8 cellular contexts compared by ENCODE assay signal in the genomic region with DNA sequence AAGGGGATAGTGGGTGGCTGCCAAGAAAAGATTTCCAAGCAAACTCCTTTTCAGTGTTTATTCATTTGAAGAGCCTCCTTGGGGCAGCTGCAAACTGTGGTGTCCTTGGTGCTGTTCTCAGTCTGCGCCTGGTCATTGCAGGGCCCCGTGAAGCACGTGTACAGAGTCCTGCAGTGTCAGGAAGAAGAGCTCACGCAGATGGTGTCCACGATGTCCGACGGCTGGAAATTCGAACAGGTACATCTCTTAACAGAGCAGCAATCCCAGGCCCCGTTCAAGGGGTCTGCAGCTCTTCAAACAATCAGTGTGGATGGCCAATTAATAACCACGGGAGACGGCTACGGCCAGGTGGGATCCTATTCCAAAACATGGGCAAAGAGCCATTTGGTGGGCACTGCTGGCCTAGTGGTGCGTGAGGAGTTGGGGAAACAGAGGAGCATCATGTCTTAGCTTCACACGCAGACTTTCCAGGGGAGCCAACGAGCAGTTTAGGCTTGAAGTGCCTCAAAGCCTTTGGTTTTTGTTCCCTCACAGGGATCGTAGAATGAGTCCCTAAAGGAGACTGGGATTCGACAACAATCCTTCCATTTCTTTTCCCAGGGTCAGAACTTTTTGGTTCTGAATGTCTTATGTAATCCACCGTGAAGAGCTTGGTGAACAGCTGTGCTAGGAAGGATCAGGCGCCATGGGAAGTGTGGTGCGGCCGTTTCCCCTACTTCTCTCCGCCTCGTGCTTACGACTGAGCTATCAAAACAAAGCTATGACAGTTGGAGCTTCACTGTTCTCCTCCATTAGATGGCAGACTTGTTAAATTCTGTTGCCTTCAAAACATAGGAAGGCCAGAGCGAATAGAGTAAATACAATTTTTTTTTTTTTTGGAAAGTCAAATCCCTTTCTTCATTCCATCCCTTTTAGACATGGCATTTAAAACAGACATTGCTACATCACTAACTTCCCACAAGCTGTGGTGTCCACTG. TPM values are rescaled to one million over a fixed set of nuclear protein-coding genes. Genes with fewer than 3 reads are reported as not detected.
DNase-seq lines count a peak whose midpoint lies in the region; ATAC-seq and TF ChIP-seq lines count a peak whose summit lies in the region.

No MANE protein-coding gene starts in this region.

- TF ChIP-seq CTCF in mammary epithelial cell (conservative IDR thresholded peaks at IDR 0.05 in 1 of 2, IDR thresholded peaks at IDR 0.05 in 1 of 2; ENCODE audit: extremely low read depth in 1 of 2, insufficient read depth in 1 of 2, low read depth in 1 of 2, low read length in 2 of 2) (peak; percentile 13 to 31), tibial nerve (IDR thresholded peaks at IDR 0.05) (peak in 4 of 5 experiments; percentile 25 to 62 (median 48))

- no peaks in the 10 kb centered on the region for H3K27me3 ChIP-seq in mammary epithelial cell (ENCODE audit: insufficient read depth, low read length)
- no peaks in the 10 kb centered on the region for H3K27me3 ChIP-seq in tibial nerve

- in situ Hi-C loops in mammary epithelial cell (cut with MboI; ENCODE audit: low sequenced_read_pairs in 2 of 2): loop anchor here in 1 of 2 donors (10.0 kb wide), 1 partner anchor 55 kb away; no protein-coding TSS in a partner anchor

- TF ChIP-seq EP300 in tibial nerve (IDR thresholded peaks at IDR 0.05): no peak

- peak; percentile 82 for ATAC-seq in left colon
- ATAC-seq in HG03469 (IDR thresholded peaks at IDR 0.05; ENCODE audit: unreplicated experiment): no peak
- no peak for ATAC-seq in GM18505 (IDR thresholded peaks at IDR 0.05; ENCODE audit: unreplicated experiment)

- H3K27ac ChIP-seq in mammary epithelial cell (ENCODE audit: insufficient read depth, low read depth, low read length): no peak overlapping the region
- H3K27ac ChIP-seq in tibial nerve: peak overlapping the region in 2 of 4 donors; percentile 52 to 66

- no peak for TF ChIP-seq POLR2A in tibial nerve (IDR thresholded peaks at IDR 0.05)
- TF ChIP-seq POLR2A in GM18505 (IDR thresholded peaks at IDR 0.05; ENCODE audit: borderline replicate concordance, extremely low read depth, insufficient read depth, insufficient read length): no peak

- BruUV-seq in mammary epithelial cell (replicated peaks; lab: Mats Ljungman, UMichigan): no TSS peak

- CTCF ChIA-PET in mammary epithelial cell (lab: Charles Lee; ENCODE audit: low non-redundant PET): interaction anchor here (0.5 to 1.0 kb wide), 7 partner anchors 14 to 217 kb away, joined by 3 to 10 read pairs (median 4); no protein-coding TSS in a partner anchor

- H3K79me2 ChIP-seq in mammary epithelial cell (ENCODE audit: insufficient read depth, low read length): no peaks in the 10 kb centered on the region

- WGBS in mammary epithelial cell (ENCODE audit: low coverage, missing lambda C conversion rate): 85% methylated on average over 24 of the region's 25 CpGs
- 59% methylated on average over 25 of the region's 25 CpGs for WGBS in tibial nerve, 2 donors

- peak; percentile 64 for DNase-seq in DMS79 treated with DMSO at 0.1 percent for 48 hours (lab: John Stamatoyannopoulos, UW)
- peak; percentile 26 for DNase-seq in NCI-H2171 (lab: John Stamatoyannopoulos, UW)
- DNase-seq in mammary epithelial cell: no peak
- DNase-seq in left colon: peak in 1 of 2 donors; percentile 22
- peak in 1 of 2 donors; percentile 48 for DNase-seq in tibial nerve (ENCODE audit: low spot score in 2 of 2)
- no peak for DNase-seq in H4 (ENCODE audit: low spot score)

- H3K4me3 ChIP-seq in mammary epithelial cell (replicated peaks in 1 of 3; ENCODE audit: insufficient read depth in 1 of 3, low read depth in 2 of 3, low read length in 3 of 3) (no peak overlapping the region), tibial nerve (no peak overlapping the region)

- H3K9ac ChIP-seq in mammary epithelial cell (ENCODE audit: insufficient read depth, low read length): no peak overlapping the region

- no peaks in the 10 kb centered on the region for H3K9me3 ChIP-seq in mammary epithelial cell (replicated peaks; ENCODE audit: insufficient read depth, low read length)
- H3K9me3 ChIP-seq in tibial nerve: no peaks in the 10 kb centered on the region

- H3K36me3 ChIP-seq in mammary epithelial cell (ENCODE audit: insufficient read depth, low read length): peaks cover 19% of the 10 kb centered on the region
- peaks cover 0 to 77% (median 16%) of the 10 kb centered on the region in 3 donors for H3K36me3 ChIP-seq in tibial nerve

- no peaks in the 10 kb centered on the region for H4K20me1 ChIP-seq in mammary epithelial cell (ENCODE audit: insufficient read depth, low read length)

- H2AFZ ChIP-seq in mammary epithelial cell (ENCODE audit: low read depth, low read length): no peak overlapping the region

- dilution Hi-C loops in mammary epithelial cell (cut with HindIII; ENCODE audit: low sequenced_read_pairs): no loop called here

- H3K4me1 ChIP-seq in mammary epithelial cell (ENCODE audit: insufficient read depth, low read length): no peaks in the 10 kb centered on the region
- H3K4me1 ChIP-seq in tibial nerve: peaks cover 0 to 16% (median 5%) of the 10 kb centered on the region in 4 donors

- no peak overlapping the region for H3K4me2 ChIP-seq in mammary epithelial cell (ENCODE audit: insufficient read depth, low read depth, low read length)

- intact Hi-C loops in mammary epithelial cell (cut with micrococcal nuclease) (no loop called here), left colon (cut with DNase I, micrococcal nuclease) (no loop called here)

RNA-seq across cellular contexts. Expression of gene KCTD2, which starts 12.6 kb away (rescaled TPM):
- total RNA-seq in mammary epithelial cell: 10 to 100 TPM; 13.7 to 20.5 TPM
- 16.8 TPM for polyA plus RNA-seq in mammary epithelial cell
- 26.4 TPM for polyA minus RNA-seq in mammary epithelial cell
- total RNA-seq in left colon: 10 to 100 TPM; 16.7 to 19.7 TPM
- total RNA-seq in tibial nerve: 10 to 100 TPM; 24.9 to 33.5 (median 32.6) TPM
- 14.3 and 16.5 TPM in 2 replicates for total RNA-seq in H4 (2014; rRNA removed; shearing (Covaris generic))

RNA-seq across cellular contexts. Expression of gene ATP5PD, which starts 12.9 kb away (rescaled TPM):
- total RNA-seq in mammary epithelial cell (100 to 1,000 TPM; 142 to 269 TPM), left colon (100 to 1,000 TPM; 310 to 381 TPM), tibial nerve (100 to 1,000 TPM; 171 to 241 (median 220) TPM)
- 382 TPM for polyA plus RNA-seq in mammary epithelial cell
- polyA minus RNA-seq in mammary epithelial cell: 123 TPM
- 595 and 655 TPM in 2 replicates for total RNA-seq in H4 (2014; rRNA removed; shearing (Covaris generic))

RNA-seq across cellular contexts. Expression of gene SLC16A5, which starts 28.1 kb away (rescaled TPM):
- total RNA-seq in mammary epithelial cell (1 to 10 TPM; 3.5 to 7.1 TPM), left colon (10 to 100 TPM; 26.6 to 39.6 TPM), tibial nerve (10 to 100 TPM in 1 of 4 donors, 1 to 10 TPM in 3; 4.6 to 27.9 (median 7.7) TPM)
- 1.6 TPM for polyA plus RNA-seq in mammary epithelial cell
- 1.1 TPM for polyA minus RNA-seq in mammary epithelial cell
- not detected in 2 replicates for total RNA-seq in H4 (2014; rRNA removed; shearing (Covaris generic))

RNA-seq across cellular contexts. Expression of gene MRPL58, which starts 47.2 kb away (rescaled TPM):
- 10 to 100 TPM; 22.2 to 43.2 TPM for total RNA-seq in mammary epithelial cell
- 53.1 TPM for polyA plus RNA-seq in mammary epithelial cell
- polyA minus RNA-seq in mammary epithelial cell: 15.8 TPM
- 10 to 100 TPM; 23.6 to 30.4 TPM for total RNA-seq in left colon
- 10 to 100 TPM; 32.1 to 51.9 (median 46.0) TPM for total RNA-seq in tibial nerve
- 89.4 and 107 TPM in 2 replicates for total RNA-seq in H4 (2014; rRNA removed; shearing (Covaris generic))

RNA-seq across cellular contexts. Expression of gene ARMC7, which starts 50.1 kb away (rescaled TPM):
- total RNA-seq in mammary epithelial cell (1 to 10 TPM; 2.8 to 8.3 TPM), left colon (10 to 100 TPM; 20.3 to 29.9 TPM), tibial nerve (10 to 100 TPM in 1 of 4 donors, 1 to 10 TPM in 3; 4.2 to 12.0 (median 8.3) TPM)
- polyA plus RNA-seq in mammary epithelial cell: 8.6 TPM
- 4.9 TPM for polyA minus RNA-seq in mammary epithelial cell
- total RNA-seq in H4 (2014; rRNA removed; shearing (Covaris generic)): 4.0 and 5.2 TPM in 2 replicates

Comparison
In these comparisons a context has a peak if more than half of its experiments do, and no peak if none do; other contexts are left out.
1. DNase-seq: peak in DMS79 treated with DMSO at 0.1 percent for 48 hours (single experiment) and NCI-H2171 (single experiment); none in mammary epithelial cell (single experiment) and H4 (single experiment).